ENCODE assay signal across 1 cellular context in the genomic region with DNA sequence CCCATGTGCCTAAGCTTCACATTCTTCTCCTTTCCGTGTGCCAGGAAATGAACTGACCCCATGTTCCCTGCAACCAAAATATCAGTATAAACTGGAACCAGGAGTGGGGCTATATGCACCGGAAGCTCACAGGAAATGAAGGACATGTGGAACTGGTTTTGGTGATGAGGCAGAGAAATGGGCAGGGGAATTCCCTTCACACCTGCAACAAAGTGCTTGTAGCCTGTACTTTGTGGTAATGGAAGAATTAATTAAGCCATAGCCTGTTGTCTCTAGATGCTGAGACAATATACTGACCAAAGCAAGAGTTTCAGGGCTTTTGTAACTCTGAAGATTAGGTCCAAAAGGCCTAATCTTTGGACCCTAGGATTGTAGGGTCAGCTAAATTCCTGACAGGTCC.
TF ChIP-seq lines count a peak whose summit lies in the region.

No MANE protein-coding gene starts in this region.

TF ChIP-seq in H1, 55 proteins besides CTCF, POLR2A, EP300 and RAD21:
- no peak for TF ChIP-seq SP4 (IDR thresholded peaks at IDR 0.05; ENCODE audit: low read length)
- TF ChIP-seq CBX8 (IDR thresholded peaks at IDR 0.05; ENCODE audit: borderline replicate concordance, low read depth, low read length): no peak
- no peak for TF ChIP-seq BACH1 (IDR thresholded peaks at IDR 0.05; ENCODE audit: low read length)
